In genomic region chr16:648786-649589, GRCh38 we compare ENCODE assay signal across 8 cellular contexts. TPM values are rescaled to one million over a fixed set of nuclear protein-coding genes. Genes with fewer than 3 reads are reported as not detected.
DNase-seq lines count a peak whose midpoint lies in the region; ATAC-seq, FAIRE-seq and TF ChIP-seq lines count a peak whose summit lies in the region.

TSS of gene WDR90 (plus strand) at chr16:649365. CDS start at chr16:649417, 52 bp downstream.

- peak; percentile 30 for DNase-seq in NCI-H2029 treated with DMSO at 0.1 percent for 48 hours (lab: John Stamatoyannopoulos, UW)
- peak; percentile 90 for DNase-seq in T-helper 9 cell
- DNase-seq in astrocyte (ENCODE audit: low read depth): peak; percentile 81
- peak; percentile 99 for DNase-seq in hepatic stellate cell (ENCODE audit: low spot score)
- DNase-seq in vagina (ENCODE audit: extremely low spot score in 2 of 2): no peak

- peak within 1 kb of the TSS; percentile 87 for H3K4me3 Mint-ChIP-seq in astrocyte (ENCODE audit: unreplicated experiment)

- ATAC-seq in GM18508 (IDR thresholded peaks at IDR 0.05; ENCODE audit: insufficient read depth, unreplicated experiment) (peak; percentile 43), HG03025 (IDR thresholded peaks at IDR 0.05; ENCODE audit: low FRiP score, unreplicated experiment) (peak; percentile 55)

- H3K4me1 ChIP-seq in astrocyte (ENCODE audit: insufficient read depth, low read length) (peaks cover 15% of the 10 kb centered on the region), rectal smooth muscle tissue (ENCODE audit: control insufficient read depth, insufficient read depth, low read length) (peaks cover 12% of the 10 kb centered on the region), vagina (peaks cover 43% of the 10 kb centered on the region)

- peak within 1 kb of the TSS; percentile 80 for H2AFZ ChIP-seq in astrocyte (ENCODE audit: low read depth, low read length)

- H3K4me1 Mint-ChIP-seq in astrocyte (ENCODE audit: low read depth, unreplicated experiment): no peaks in the 10 kb centered on the region

- TF ChIP-seq CTCF in astrocyte (IDR thresholded peaks at IDR 0.05; ENCODE audit: insufficient read depth, low read depth, low read length) (no peak), vagina (IDR thresholded peaks at IDR 0.05) (no peak)

- H3K4me3 ChIP-seq in astrocyte (ENCODE audit: insufficient read depth, low read depth, low read length) (peak within 1 kb of the TSS; percentile 62), rectal smooth muscle tissue (ENCODE audit: low read length) (peak within 1 kb of the TSS; percentile 80), vagina (peak within 1 kb of the TSS; percentile 62 to 72)

- H3K27ac ChIP-seq in astrocyte (ENCODE audit: low read depth, low read length) (peak within 1 kb of the TSS; percentile 81), rectal smooth muscle tissue (ENCODE audit: low read depth, low read length) (peak within 1 kb of the TSS; percentile 87), vagina (peak within 1 kb of the TSS; percentile 75)

- no peaks in the 10 kb centered on the region for H3K27me3 ChIP-seq in astrocyte (ENCODE audit: insufficient read depth, low read length)
- no peaks in the 10 kb centered on the region for H3K27me3 ChIP-seq in rectal smooth muscle tissue (ENCODE audit: control insufficient read depth, insufficient read depth, low read length)
- no peaks in the 10 kb centered on the region for H3K27me3 ChIP-seq in vagina

- H3K36me3 Mint-ChIP-seq in astrocyte (ENCODE audit: low read depth, unreplicated experiment): peaks cover 3% of the 10 kb centered on the region

- H3K36me3 ChIP-seq in astrocyte (ENCODE audit: insufficient read depth, low read length): no peaks in the 10 kb centered on the region
- H3K36me3 ChIP-seq in rectal smooth muscle tissue (ENCODE audit: control insufficient read depth, insufficient read depth, low read length): no peaks in the 10 kb centered on the region
- H3K36me3 ChIP-seq in vagina: no peaks in the 10 kb centered on the region

- no peaks in the 10 kb centered on the region for H3K9me3 Mint-ChIP-seq in astrocyte (ENCODE audit: unreplicated experiment)

- H3K27ac Mint-ChIP-seq in astrocyte (ENCODE audit: unreplicated experiment): peak within 1 kb of the TSS; percentile 62

- peaks cover 16% of the 10 kb centered on the region for H3K79me2 ChIP-seq in astrocyte (ENCODE audit: insufficient read depth, low read length)

- no peak for FAIRE-seq in astrocyte (lab: Jason Lieb, UNC)

- intact Hi-C loops in vagina (cut with DNase I): loop anchor here (10.0 kb wide), 1 partner anchor 264 kb away; the partner anchor contains the start of gene PGAP6

- H4K20me1 ChIP-seq in astrocyte (ENCODE audit: insufficient read depth, low read length): no peaks in the 10 kb centered on the region

- peak in 1 of 2 donors; percentile 39 for TF ChIP-seq POLR2A in vagina (IDR thresholded peaks at IDR 0.05)

- no peaks in the 10 kb centered on the region for H3K9me3 ChIP-seq in astrocyte (ENCODE audit: insufficient read depth, low read depth, low read length)
- H3K9me3 ChIP-seq in vagina: no peaks in the 10 kb centered on the region

- no peaks in the 10 kb centered on the region for H3K27me3 Mint-ChIP-seq in astrocyte (ENCODE audit: low read depth, unreplicated experiment)

- H3K4me2 ChIP-seq in astrocyte (ENCODE audit: low read length): peak within 1 kb of the TSS; percentile 91

- peak within 1 kb of the TSS; percentile 84 for H3K9ac ChIP-seq in astrocyte (ENCODE audit: low read length)
- H3K9ac ChIP-seq in rectal smooth muscle tissue (ENCODE audit: low read length): peak within 1 kb of the TSS; percentile 86

RNA-seq across cellular contexts. Expression of gene WDR90, which starts in this region (rescaled TPM):
- 16.1 and 21.2 TPM in 2 replicates for total RNA-seq in astrocyte
- total RNA-seq in vagina: 34.9 TPM

Comparison
In these comparisons a context has a peak if more than half of its experiments do, and no peak if none do; other contexts are left out.
1. DNase-seq: peak in NCI-H2029 treated with DMSO at 0.1 percent for 48 hours (single experiment), T-helper 9 cell (single experiment), astrocyte (single experiment) and hepatic stellate cell (single experiment); none in vagina (0 of 2).
2. Peak in every context shown above with its lines, with median percentiles within 50 percentile points of each other: H3K27ac ChIP-seq and H3K4me3 ChIP-seq.